Comparison of ENCODE assay signal across 23 cellular contexts in the genomic region with DNA sequence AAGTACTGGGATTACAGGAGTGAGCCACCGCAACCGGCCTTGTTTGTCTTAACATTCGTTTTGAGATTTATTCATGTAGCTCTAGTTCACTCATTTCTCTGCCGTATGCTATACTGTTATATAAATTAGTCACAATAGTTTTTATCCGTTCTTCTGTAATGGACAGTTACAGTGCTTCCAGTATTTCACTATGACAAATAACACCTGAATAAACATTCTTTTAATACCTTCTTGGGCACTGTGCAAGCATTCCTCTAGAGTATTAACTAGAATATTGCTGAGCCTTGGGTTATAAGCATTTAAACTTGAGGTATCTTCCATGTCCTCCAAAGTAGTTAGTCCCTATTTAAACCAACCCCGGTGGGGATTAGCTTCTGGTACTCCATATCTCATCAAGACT. TPM values are rescaled to one million over a fixed set of nuclear protein-coding genes. Genes with fewer than 3 reads are reported as not detected.
A peak's percentile ranks its signal among the peaks of the same experiment; 100 is the strongest.
DNase-seq lines count a peak whose midpoint lies in the region; ATAC-seq, FAIRE-seq and TF ChIP-seq lines count a peak whose summit lies in the region.
"Had no signal": no experiment of that assay in that cellular context is flagged by ENCODE, and none has a peak within 500 bp of the region (broad histone marks: within the 10 kb centered on the region; RNA-seq: fewer than 3 reads in every experiment).

No MANE protein-coding gene starts in this region.

- peaks cover 9% of the 10 kb centered on the region for H3K36me3 ChIP-seq in mammary epithelial cell (ENCODE audit: insufficient read depth, low read length)
- peaks cover 26% of the 10 kb centered on the region for H3K36me3 ChIP-seq in astrocyte (ENCODE audit: insufficient read depth, low read length)
- H3K36me3 ChIP-seq in mesenchymal stem cell (ENCODE audit: control insufficient read depth in 1 of 2, insufficient read depth in 2 of 2, low read depth in 1 of 2, low read length in 2 of 2): peaks cover 14 to 83% of the 10 kb centered on the region in 2 experiments
- H3K36me3 ChIP-seq in psoas muscle (ENCODE audit: insufficient read depth in 1 of 2, low read depth in 1 of 2): peaks cover 0 to 81% of the 10 kb centered on the region in 2 donors

- dilution Hi-C loops in mammary epithelial cell (cut with HindIII; ENCODE audit: low sequenced_read_pairs): loop anchor here (5.0 kb wide), 1 partner anchor 39 kb away; no protein-coding TSS in a partner anchor

- in situ Hi-C loops in T47D (cut with HindIII; ENCODE audit: low pct_unique_long_range_greater_than_20kb, low sequenced_read_pairs): no loop called here
- in situ Hi-C loops in mammary epithelial cell (cut with MboI; ENCODE audit: low sequenced_read_pairs in 2 of 2): no loop called here

- H4K20me1 ChIP-seq in mammary epithelial cell (ENCODE audit: insufficient read depth, low read length): no peaks in the 10 kb centered on the region
- H4K20me1 ChIP-seq in astrocyte (ENCODE audit: insufficient read depth, low read length): no peaks in the 10 kb centered on the region

- H3K27me3 Mint-ChIP-seq in astrocyte (ENCODE audit: low read depth, unreplicated experiment): no peaks in the 10 kb centered on the region

- WGBS in mammary epithelial cell (ENCODE audit: low coverage, missing lambda C conversion rate): 99% methylated on average over 6 of the region's 6 CpGs
- 100% methylated on average over 2 of the region's 6 CpGs for WGBS in mesenchymal stem cell
- WGBS in psoas muscle, 3 donors: 83 to 92% (median 90%) methylated on average over 6 of the region's 6 CpGs

- ATAC-seq in GM21825 (IDR thresholded peaks at IDR 0.05; ENCODE audit: unreplicated experiment) (no peak), psoas muscle (no peak)
- ATAC-seq: A549, Right ventricle myocardium inferior had no signal

- H3K14ac ChIP-seq in mesenchymal stem cell (ENCODE audit: low read length in 2 of 2): no peak overlapping the region

- no peak overlapping the region for H2BK15ac ChIP-seq in mesenchymal stem cell (ENCODE audit: low read depth, poor library complexity, severe bottlenecking)

- no peak for FAIRE-seq in astrocyte (lab: Jason Lieb, UNC)
- FAIRE-seq: A549, GM12892, H1 had no signal

- H3K4me2 ChIP-seq in mammary epithelial cell (ENCODE audit: insufficient read depth, low read depth, low read length) (no peak overlapping the region), astrocyte (ENCODE audit: low read length) (no peak overlapping the region), mesenchymal stem cell (ENCODE audit: low read length, poor library complexity, severe bottlenecking) (no peak overlapping the region)
- H3K4me2 ChIP-seq: A549, PC-9 had no signal

- DNase-seq in T47D (ENCODE audit: low read depth in 1 of 2, low spot score in 1 of 2): peak; percentile 23 to 48
- DNase-seq in mammary epithelial cell: no peak
- peak; percentile 48 for DNase-seq in astrocyte (ENCODE audit: low read depth)
- DNase-seq in mesenchymal stem cell: no peak
- no peak for DNase-seq in hippocampal formation (lab: John Stamatoyannopoulos, UW)
- no peak for DNase-seq in psoas muscle
- DNase-seq: Calu3, DND-41, HCEC 1CT, KBM-7, MG63, NCI-H2029, NCI-H446, NCI-H524 treated with DMSO at 0.1 percent for 48 hours, NCI-H774, PC-9, SJCRH30 had no signal

- H3K23ac ChIP-seq in mesenchymal stem cell (ENCODE audit: low read length in 2 of 2): no peak overlapping the region

- BruUV-seq in mammary epithelial cell (replicated peaks; lab: Mats Ljungman, UMichigan): no TSS peak

- no peak overlapping the region for H3K9ac ChIP-seq in mammary epithelial cell (ENCODE audit: insufficient read depth, low read length)
- no peak overlapping the region for H3K9ac ChIP-seq in astrocyte (ENCODE audit: low read length)
- H3K9ac ChIP-seq in mesenchymal stem cell (ENCODE audit: low read length): no peak overlapping the region

- H3K4me1 Mint-ChIP-seq in astrocyte (ENCODE audit: low read depth, unreplicated experiment): peaks cover 1% of the 10 kb centered on the region

- H3K27me3 ChIP-seq in mammary epithelial cell (ENCODE audit: insufficient read depth, low read length): no peaks in the 10 kb centered on the region
- H3K27me3 ChIP-seq in astrocyte (ENCODE audit: insufficient read depth, low read length): no peaks in the 10 kb centered on the region
- no peaks in the 10 kb centered on the region for H3K27me3 ChIP-seq in mesenchymal stem cell (ENCODE audit: control insufficient read depth in 1 of 2, insufficient read depth in 1 of 2, low read length in 2 of 2)
- no peaks in the 10 kb centered on the region for H3K27me3 ChIP-seq in psoas muscle (ENCODE audit: insufficient read depth in 3 of 3, low read length in 2 of 3)
- H3K27me3 ChIP-seq: MG63, SJCRH30 had no signal

- no peak overlapping the region for H2BK5ac ChIP-seq in mesenchymal stem cell (ENCODE audit: low read depth, low read length, poor library complexity, severe bottlenecking)

- no peak overlapping the region for H3K4ac ChIP-seq in mesenchymal stem cell (ENCODE audit: low read depth in 1 of 2, low read length in 2 of 2)

- H3K27ac ChIP-seq in mammary epithelial cell (ENCODE audit: insufficient read depth, low read depth, low read length) (no peak overlapping the region), astrocyte (ENCODE audit: low read depth, low read length) (no peak overlapping the region), mesenchymal stem cell (ENCODE audit: low read length, poor library complexity, severe bottlenecking) (peak overlapping the region; percentile 77), psoas muscle (no peak overlapping the region)
- H3K27ac ChIP-seq: A549, C4-2B, PC-9, SJCRH30 had no signal

- H3K4me3 ChIP-seq in mammary epithelial cell (replicated peaks in 1 of 3; ENCODE audit: insufficient read depth in 1 of 3, low read depth in 2 of 3, low read length in 3 of 3) (no peak overlapping the region), astrocyte (ENCODE audit: insufficient read depth, low read depth, low read length) (no peak overlapping the region), mesenchymal stem cell (ENCODE audit: insufficient read depth in 1 of 2, low read depth in 1 of 2, low read length in 2 of 2) (no peak overlapping the region), psoas muscle (no peak overlapping the region)
- H3K4me3 ChIP-seq: A549, MG63, PC-9, SJCRH30 had no signal

- peaks cover 12% of the 10 kb centered on the region for H3K79me1 ChIP-seq in mesenchymal stem cell (replicated peaks; ENCODE audit: low read length, poor library complexity, severe bottlenecking)

- no peak overlapping the region for H2BK120ac ChIP-seq in mesenchymal stem cell (ENCODE audit: low read depth, low read length)

- H3K79me2 ChIP-seq in mammary epithelial cell (ENCODE audit: insufficient read depth, low read length): no peaks in the 10 kb centered on the region
- no peaks in the 10 kb centered on the region for H3K79me2 ChIP-seq in astrocyte (ENCODE audit: insufficient read depth, low read length)

- no peak overlapping the region for H3K4me3 Mint-ChIP-seq in astrocyte (ENCODE audit: unreplicated experiment)

- H3K4me1 ChIP-seq in mammary epithelial cell (ENCODE audit: insufficient read depth, low read length): no peaks in the 10 kb centered on the region
- no peaks in the 10 kb centered on the region for H3K4me1 ChIP-seq in astrocyte (ENCODE audit: insufficient read depth, low read length)
- peaks cover 7% of the 10 kb centered on the region for H3K4me1 ChIP-seq in mesenchymal stem cell (ENCODE audit: control insufficient read depth, insufficient read depth, low read depth, low read length)
- H3K4me1 ChIP-seq in psoas muscle: no peaks in the 10 kb centered on the region
- H3K4me1 ChIP-seq: A549 had no signal

- CTCF ChIA-PET in mammary epithelial cell (lab: Charles Lee; ENCODE audit: low non-redundant PET): no interaction called here

- H2BK12ac ChIP-seq in mesenchymal stem cell (ENCODE audit: low read length in 2 of 2): no peak overlapping the region

- peaks cover 13% of the 10 kb centered on the region for H3K36me3 Mint-ChIP-seq in astrocyte (ENCODE audit: low read depth, unreplicated experiment)

- no peaks in the 10 kb centered on the region for H3K9me3 Mint-ChIP-seq in astrocyte (ENCODE audit: unreplicated experiment)

- H2AK5ac ChIP-seq in mesenchymal stem cell (ENCODE audit: low read length, severe bottlenecking): no peak overlapping the region

- no peak overlapping the region for H4K91ac ChIP-seq in mesenchymal stem cell (ENCODE audit: low read length)

- intact Hi-C loops in mammary epithelial cell (cut with micrococcal nuclease) (no loop called here), psoas muscle (cut with DNase I) (no loop called here)

- no peak overlapping the region for H4K8ac ChIP-seq in mesenchymal stem cell (ENCODE audit: low read length)

- no peak overlapping the region for H3K27ac Mint-ChIP-seq in astrocyte (ENCODE audit: unreplicated experiment)

- no peak overlapping the region for H3K18ac ChIP-seq in mesenchymal stem cell (ENCODE audit: low read depth in 1 of 2, low read length in 2 of 2)

- no peak for TF ChIP-seq CTCF in mammary epithelial cell (conservative IDR thresholded peaks at IDR 0.05 in 1 of 2, IDR thresholded peaks at IDR 0.05 in 1 of 2; ENCODE audit: extremely low read depth in 1 of 2, insufficient read depth in 1 of 2, low read depth in 1 of 2, low read length in 2 of 2)
- no peak for TF ChIP-seq CTCF in astrocyte (IDR thresholded peaks at IDR 0.05; ENCODE audit: insufficient read depth, low read depth, low read length)
- no peak for TF ChIP-seq CTCF in psoas muscle (IDR thresholded peaks at IDR 0.05)

- H3K9me3 ChIP-seq in mammary epithelial cell (replicated peaks; ENCODE audit: insufficient read depth, low read length) (no peaks in the 10 kb centered on the region), astrocyte (ENCODE audit: insufficient read depth, low read depth, low read length) (no peaks in the 10 kb centered on the region), mesenchymal stem cell (ENCODE audit: control insufficient read depth, low read length) (no peaks in the 10 kb centered on the region), psoas muscle (no peaks in the 10 kb centered on the region)
- H3K9me3 ChIP-seq: A549, MG63, SJCRH30 had no signal

- no peak overlapping the region for H2AFZ ChIP-seq in mammary epithelial cell (ENCODE audit: low read depth, low read length)
- H2AFZ ChIP-seq in astrocyte (ENCODE audit: low read depth, low read length): no peak overlapping the region
- no peak overlapping the region for H2AFZ ChIP-seq in mesenchymal stem cell (ENCODE audit: low read depth, low read length)
- H2AFZ ChIP-seq: PC-9 had no signal

RNA-seq across cellular contexts. Expression of a gene that starts 45.6 kb away (rescaled TPM):
- total RNA-seq in mammary epithelial cell (10 to 100 TPM; 23.2 to 29.0 TPM), astrocyte (53.9 and 54.1 TPM in 2 replicates), psoas muscle (10 to 100 TPM in 3 of 4 donors, 1 to 10 TPM in 1; 7.7 to 13.6 (median 12.6) TPM)
- polyA plus RNA-seq in mammary epithelial cell (13.1 TPM), psoas muscle (10 to 100 TPM in 1 of 3 donors, 1 to 10 TPM in 2; 8.1 to 18.9 (median 8.4) TPM)
- 13.4 TPM for polyA minus RNA-seq in mammary epithelial cell
- polyA plus RNA-seq in mesenchymal stem cell (2013, experiment 1 of 2): 22.1 TPM
- polyA plus RNA-seq in mesenchymal stem cell (2013, experiment 2 of 2): 21.5 TPM

RNA-seq across cellular contexts. Expression of a gene that starts 58.9 kb away (rescaled TPM):
- total RNA-seq in mammary epithelial cell: 10 to 100 TPM; 18.0 to 31.8 TPM
- 12.8 TPM for polyA plus RNA-seq in mammary epithelial cell
- 30.0 TPM for polyA minus RNA-seq in mammary epithelial cell
- total RNA-seq in astrocyte: 54.8 and 56.7 TPM in 2 replicates
- polyA plus RNA-seq in mesenchymal stem cell (2013, experiment 1 of 2): 29.7 TPM
- 30.6 TPM for polyA plus RNA-seq in mesenchymal stem cell (2013, experiment 2 of 2)
- total RNA-seq in psoas muscle: 10 to 100 TPM; 20.5 to 30.4 (median 22.3) TPM
- 10 to 100 TPM; 11.6 to 44.4 (median 40.0) TPM for polyA plus RNA-seq in psoas muscle

RNA-seq across cellular contexts. Expression of a gene that starts 59.0 kb away (rescaled TPM):
- total RNA-seq in mammary epithelial cell (under 1 TPM; under 0.01 to 0.16 TPM), astrocyte (0.09 and 0.14 TPM in 2 replicates), psoas muscle (under 1 TPM in 3 of 4 donors, not detected in 1; 0.10 to 0.34 (median 0.17) TPM)
- polyA plus RNA-seq in mammary epithelial cell (0.20 TPM), psoas muscle (under 1 TPM; 0.03 to 0.31 (median 0.12) TPM)
- polyA minus RNA-seq in mammary epithelial cell: not detected
- polyA plus RNA-seq in mesenchymal stem cell (2013, experiment 1 of 2): not detected
- polyA plus RNA-seq in mesenchymal stem cell (2013, experiment 2 of 2): 0.03 TPM
- total RNA-seq: H1, PC-9, Right ventricle myocardium inferior, SJCRH30 had no signal
- polyA plus RNA-seq: A549 had no signal

Comparison
In these comparisons a context has a peak if more than half of its experiments do, and no peak if none do; other contexts are left out.
1. DNase-seq: peak in T47D (2 of 2) and astrocyte (single experiment); none in mammary epithelial cell (single experiment), mesenchymal stem cell (single experiment), hippocampal formation (0 of 2) and psoas muscle (0 of 2).